In genomic region chr14:105299654-105300541, GRCh38 we compare ENCODE assay signal across 9 cellular contexts. TPM values are rescaled to one million over a fixed set of nuclear protein-coding genes. Genes with fewer than 3 reads are reported as not detected.
DNase-seq lines count a peak whose midpoint lies in the region; ATAC-seq, FAIRE-seq and TF ChIP-seq lines count a peak whose summit lies in the region.
"Had no signal": no experiment of that assay in that cellular context is flagged by ENCODE, and none has a peak within 500 bp of the region (broad histone marks: within the 10 kb centered on the region; RNA-seq: fewer than 3 reads in every experiment).

No MANE protein-coding gene starts in this region.

- no peak for TF ChIP-seq POLR2A in HCT116 (IDR thresholded peaks at IDR 0.05; ENCODE audit: borderline replicate concordance, extremely low read depth, insufficient read depth, insufficient read length)

- intact Hi-C loops in HCT116 (cut with micrococcal nuclease), result loop anchor here (2.0 kb wide), 1 partner anchor 15 kb away; the partner anchor contains the start of gene PACS2
- intact Hi-C loops in kidney (cut with DNase I), result no loop called here

- H3K79me2 ChIP-seq in HCT116 (ENCODE audit: insufficient read depth, low read length), result peaks cover 52% of the 10 kb centered on the region

- no peak for FAIRE-seq in kidney (lab: Jason Lieb, UNC)
- FAIRE-seq: A204.1 had no signal

- H3K27ac ChIP-seq in HCT116 (ENCODE audit: low read depth, low read length) (peak overlapping the region; percentile 90), angular gyrus (ENCODE audit: low read depth, low read length) (peak overlapping the region; percentile 69), kidney (ENCODE audit: low read depth in 2 of 2, low read length in 2 of 2) (peak overlapping the region; percentile 93 to 99)

- no peaks in the 10 kb centered on the region for H4K20me1 ChIP-seq in HCT116 (ENCODE audit: insufficient read depth)

- H3K4me2 ChIP-seq in HCT116 (ENCODE audit: low read length), result peak overlapping the region; percentile 98

- RAD21 ChIA-PET in HCT116 (lab: Charles Lee; ENCODE audit: low non-redundant PET in 1 of 2, low total read pairs in 2 of 2, uncharacterized antibody in 2 of 2, unreplicated experiment in 2 of 2), result no interaction called here

- TF ChIP-seq CTCF in HCT116 (IDR thresholded peaks at IDR 0.05 in 2 of 3, conservative IDR thresholded peaks at IDR 0.05 in 1 of 3; ENCODE audit: borderline replicate concordance in 1 of 3, insufficient read depth in 1 of 3, low read depth in 2 of 3, low read length in 2 of 3) (no peak), kidney (IDR thresholded peaks at IDR 0.05; ENCODE audit: borderline replicate concordance, extremely low read depth, insufficient read depth) (no peak)

- H3K36me3 ChIP-seq in HCT116 (ENCODE audit: control insufficient read depth in 1 of 2, insufficient read depth in 2 of 2, low read length in 2 of 2), result no peaks in the 10 kb centered on the region
- H3K36me3 ChIP-seq in kidney (ENCODE audit: control insufficient read depth in 1 of 2, insufficient read depth in 2 of 2, low read length in 2 of 2), result no peaks in the 10 kb centered on the region

- H3K4me3 ChIP-seq in HCT116 (replicated peaks in 1 of 2; ENCODE audit: low read depth in 1 of 2, low read length in 2 of 2), result peak overlapping the region; percentile 83 to 95
- H3K4me3 ChIP-seq in kidney (ENCODE audit: low read length in 2 of 2), result peak overlapping the region; percentile 69 to 76

- no peaks in the 10 kb centered on the region for H3K9me2 ChIP-seq in HCT116 (ENCODE audit: insufficient read depth)

- BruUV-seq in HCT116 (replicated peaks; lab: Mats Ljungman, UMichigan), result no TSS peak

- H2AFZ ChIP-seq in HCT116 (ENCODE audit: low read depth, low read length, poor library complexity, severe bottlenecking), result no peak overlapping the region

- H3K4me1 ChIP-seq in HCT116 (ENCODE audit: control insufficient read depth in 1 of 2, insufficient read depth in 2 of 2, low read length in 2 of 2), result peaks cover 22 to 39% of the 10 kb centered on the region in 2 experiments
- peaks cover 0 to 7% of the 10 kb centered on the region in 2 donors for H3K4me1 ChIP-seq in kidney (ENCODE audit: control insufficient read depth in 1 of 2, insufficient read depth in 1 of 2, low read depth in 1 of 2, low read length in 2 of 2)

- CTCF ChIA-PET in HCT116 (lab: Charles Lee), result interaction anchor here (1.8 kb wide), 1 partner anchor 208 kb away, joined by 4 read pairs; no protein-coding TSS in a partner anchor

- no peak for TF ChIP-seq RAD21 in HCT116 (IDR thresholded peaks at IDR 0.05; ENCODE audit: low read depth)

- H3K27me3 ChIP-seq in HCT116 (ENCODE audit: insufficient read depth, low read length), result no peaks in the 10 kb centered on the region

- no peaks in the 10 kb centered on the region for H3K9me3 ChIP-seq in HCT116 (ENCODE audit: control insufficient read depth in 1 of 2, insufficient read depth in 1 of 2, low read depth in 1 of 2, low read length in 2 of 2)
- H3K9me3 ChIP-seq in kidney (ENCODE audit: control insufficient read depth in 1 of 2, low read length in 2 of 2), result no peaks in the 10 kb centered on the region

- peak overlapping the region; percentile 93 for H3K9ac ChIP-seq in HCT116 (ENCODE audit: low read length)
- peak overlapping the region; percentile 82 to 90 for H3K9ac ChIP-seq in kidney (ENCODE audit: low read length in 2 of 2)

- POLR2A ChIA-PET in HCT116 (lab: Charles Lee), result no interaction called here

- peak; percentile 0; the same call in 1 of the 2 replicates for ATAC-seq in HCT116

- DNase-seq in DMS 273 (lab: John Stamatoyannopoulos, UW; ENCODE audit: unreplicated experiment), result peak; percentile 76
- no peak for DNase-seq in DMS 273 treated with DMSO at 0.1 percent for 48 hours (lab: John Stamatoyannopoulos, UW)
- no peak for DNase-seq in HCT116 (ENCODE audit: low read depth, low spot score)
- DNase-seq in NCI-H1694 (lab: John Stamatoyannopoulos, UW), result peak; percentile 21
- DNase-seq in kidney, result no peak
- peak; percentile 46 for DNase-seq in stimulated activated CD8-positive, alpha-beta memory T cell treated with anti-CD3 and anti-CD28 coated beads, Interleukin-4, amount 100 ng/mL, for 48 hours
- DNase-seq in NCI-H1930 (lab: John Stamatoyannopoulos, UW), result no peak

TF ChIP-seq in HCT116, 20 proteins besides CTCF, POLR2A, EP300 and RAD21:
- TF ChIP-seq SP1 (IDR thresholded peaks at IDR 0.05; ENCODE audit: low read depth) (no peak), EZH2 (IDR thresholded peaks at IDR 0.05) (no peak), CBX3 (IDR thresholded peaks at IDR 0.05; ENCODE audit: low read depth) (no peak)

RNA-seq across cellular contexts. Expression of gene BRF1, which starts 0.9 kb away (rescaled TPM):
- total RNA-seq in HCT116 (2021; ENCODE audit: unreplicated experiment) (41.2 TPM), kidney (34.1 TPM)
- polyA plus RNA-seq in HCT116 (2012), result 17.4 and 17.7 TPM in 2 replicates
- 19.3 TPM for polyA plus RNA-seq in kidney (ENCODE audit: insufficient read depth, low read depth, low replicate concordance)

RNA-seq across cellular contexts. Expression of gene PACS2, which starts 14.7 kb away (rescaled TPM):
- total RNA-seq in HCT116 (2021; ENCODE audit: unreplicated experiment) (75.5 TPM), kidney (83.9 TPM)
- polyA plus RNA-seq in HCT116 (2012), result 53.6 and 63.4 TPM in 2 replicates
- 35.7 TPM for polyA plus RNA-seq in kidney (ENCODE audit: insufficient read depth, low read depth, low replicate concordance)

RNA-seq across cellular contexts. Expression of gene BTBD6, which starts 51.6 kb away (rescaled TPM):
- total RNA-seq in HCT116 (2021; ENCODE audit: unreplicated experiment) (35.9 TPM), kidney (38.9 TPM)
- polyA plus RNA-seq in HCT116 (2012), result 38.8 TPM in 2 replicates
- polyA plus RNA-seq in kidney (ENCODE audit: insufficient read depth, low read depth, low replicate concordance), result 33.3 TPM

Comparison
In these comparisons a context has a peak if more than half of its experiments do, and no peak if none do; other contexts are left out.
1. DNase-seq: peak in DMS 273 (single experiment), NCI-H1694 (single experiment) and stimulated activated CD8-positive, alpha-beta memory T cell treated with anti-CD3 and anti-CD28 coated beads, Interleukin-4, amount 100 ng/mL, for 48 hours (single experiment); none in DMS 273 treated with DMSO at 0.1 percent for 48 hours (single experiment), HCT116 (single experiment), kidney (single experiment) and NCI-H1930 (0 of 2).
2. Peak in every context shown above with its lines, with median percentiles within 50 percentile points of each other: H3K27ac ChIP-seq.